Comparison of ENCODE assay signal across 1 cellular context in the genomic region with DNA sequence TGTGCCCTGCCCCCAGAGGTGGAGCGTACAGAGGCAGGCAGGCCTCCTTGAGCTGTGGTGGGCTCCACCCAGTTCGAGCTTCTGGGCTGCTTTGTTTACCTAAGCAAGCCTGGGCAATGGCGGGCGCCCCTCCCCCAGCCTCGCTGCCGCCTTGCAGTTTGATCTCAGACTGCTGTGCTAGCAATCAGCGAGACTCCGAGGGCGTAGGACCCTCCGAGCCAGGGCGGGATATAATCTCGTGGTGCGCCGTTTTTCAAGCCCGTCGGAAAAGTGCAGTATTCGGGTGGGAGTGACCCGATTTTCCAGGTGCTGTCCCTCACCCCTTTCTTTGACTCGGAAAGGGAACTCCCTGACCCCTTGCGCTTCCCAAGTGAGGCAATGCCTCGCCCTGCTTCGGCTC. TPM values are rescaled to one million over a fixed set of nuclear protein-coding genes. Genes with fewer than 3 reads are reported as not detected.
"Had no signal": no experiment of that assay in that cellular context is flagged by ENCODE, and none has a peak within 500 bp of the region (broad histone marks: within the 10 kb centered on the region; RNA-seq: fewer than 3 reads in every experiment).

No MANE protein-coding gene starts in this region.

RNA-seq across cellular contexts. Expression of a gene that starts 7.6 kb away (rescaled TPM):
- total RNA-seq: foreskin keratinocyte had no signal
